10 cellular contexts compared by ENCODE assay signal in genomic region chr1:225767591-225768540, GRCh38. TPM values are rescaled to one million over a fixed set of nuclear protein-coding genes. Genes with fewer than 3 reads are reported as not detected.
DNase-seq lines count a peak whose midpoint lies in the region; ATAC-seq, FAIRE-seq and TF ChIP-seq lines count a peak whose summit lies in the region.
"Had no signal": no experiment of that assay in that cellular context is flagged by ENCODE, and none has a peak within 500 bp of the region (broad histone marks: within the 10 kb centered on the region; RNA-seq: fewer than 3 reads in every experiment).

No MANE protein-coding gene starts in this region.

- no peaks in the 10 kb centered on the region for H3K36me3 ChIP-seq in heart right ventricle
- no peaks in the 10 kb centered on the region for H3K36me3 ChIP-seq in skeletal muscle satellite cell (ENCODE audit: insufficient read depth, low read length)
- H3K36me3 ChIP-seq in effector memory CD4-positive, alpha-beta T cell (ENCODE audit: control insufficient read depth, insufficient read depth, low read length): no peaks in the 10 kb centered on the region
- H3K36me3 ChIP-seq: neutrophil had no signal

- peak overlapping the region; percentile 76 for H3K4me2 ChIP-seq in skeletal muscle satellite cell (ENCODE audit: low read length)

- H3K9me3 ChIP-seq in heart right ventricle (no peaks in the 10 kb centered on the region), skeletal muscle satellite cell (replicated peaks; ENCODE audit: low read length) (no peaks in the 10 kb centered on the region)
- H3K9me3 ChIP-seq in effector memory CD4-positive, alpha-beta T cell (ENCODE audit: control insufficient read depth, low read length): no peaks in the 10 kb centered on the region
- H3K9me3 ChIP-seq: neutrophil had no signal

- peak overlapping the region; percentile 46 to 89 (median 77) for H3K27ac ChIP-seq in heart right ventricle
- H3K27ac ChIP-seq in effector memory CD4-positive, alpha-beta T cell (ENCODE audit: insufficient read depth, low read length, poor library complexity, severe bottlenecking): no peak overlapping the region
- H3K27ac ChIP-seq: neutrophil had no signal

- intact Hi-C loops in heart right ventricle (cut with DNase I): loop anchor here in 5 of 10 donors (2.0 to 10.0 kb wide), 5 partner anchors 73 to 283 kb away; partner anchors contain the start of gene ENAH (in 1 of the 5)

- ATAC-seq in heart right ventricle: peak; percentile 49 to 72 (median 67)

- H3K4me1 ChIP-seq in heart right ventricle (peaks cover 27 to 94% (median 72%) of the 10 kb centered on the region in 9 donors), skeletal muscle satellite cell (ENCODE audit: control insufficient read depth, insufficient read depth, low read length) (peaks cover 57% of the 10 kb centered on the region)
- H3K4me1 ChIP-seq in effector memory CD4-positive, alpha-beta T cell (ENCODE audit: control insufficient read depth, insufficient read depth, low read length, poor library complexity, severe bottlenecking): no peaks in the 10 kb centered on the region

- 49 to 51% methylated on average over 17 of the region's 17 CpGs for WGBS in heart right ventricle, 2 donors

- no peak for FAIRE-seq in RCC 7860 (lab: Jason Lieb, UNC)
- FAIRE-seq: H54 had no signal

- no peak for TF ChIP-seq CTCF in heart right ventricle (IDR thresholded peaks at IDR 0.05)

- DNase-seq in HT1080 (ENCODE audit: low read depth): peak; percentile 32
- DNase-seq in RCC 7860 (ENCODE audit: low spot score): peak; percentile 68
- DNase-seq in heart right ventricle: peak; percentile 79 to 82
- no peak for DNase-seq in NCI-H345 (lab: John Stamatoyannopoulos, UW)
- no peak for DNase-seq in GF-D8 (lab: John Stamatoyannopoulos, UW)
- DNase-seq in effector memory CD4-positive, alpha-beta T cell: no peak
- DNase-seq in NCI-H187 treated with DMSO at 0.1 percent for 48 hours (lab: John Stamatoyannopoulos, UW): no peak

- H3K27me3 ChIP-seq in heart right ventricle (no peaks in the 10 kb centered on the region), skeletal muscle satellite cell (ENCODE audit: control insufficient read depth, insufficient read depth, low read length) (no peaks in the 10 kb centered on the region)
- no peaks in the 10 kb centered on the region for H3K27me3 ChIP-seq in effector memory CD4-positive, alpha-beta T cell (replicated peaks; ENCODE audit: control insufficient read depth, insufficient read depth, low read length, poor library complexity, severe bottlenecking)
- H3K27me3 ChIP-seq: neutrophil had no signal

- no peak overlapping the region for H3K4me3 ChIP-seq in heart right ventricle
- H3K4me3 ChIP-seq in skeletal muscle satellite cell (ENCODE audit: low read length): peak overlapping the region; percentile 44
- H3K4me3 ChIP-seq in effector memory CD4-positive, alpha-beta T cell (ENCODE audit: insufficient read depth, low read depth, low read length, poor library complexity, severe bottlenecking): no peak overlapping the region

- peak overlapping the region; percentile 60 for H3K9ac ChIP-seq in skeletal muscle satellite cell (ENCODE audit: low read depth, low read length)

RNA-seq across cellular contexts. Expression of gene SRP9, which starts 9.8 kb away (rescaled TPM):
- total RNA-seq in HT1080 (2014; rRNA removed; shearing (Covaris generic)): 217 and 241 TPM in 2 replicates
- polyA plus RNA-seq in HT1080 (2015; cell fraction: cytosol; rRNA removed): 421 and 485 TPM in 2 replicates
- polyA plus RNA-seq in HT1080 (2015; cell fraction: nucleus; rRNA removed): 190 and 212 TPM in 2 replicates
- 100 to 1,000 TPM; 165 to 199 (median 175) TPM for total RNA-seq in heart right ventricle
- 100 to 1,000 TPM; 121 to 153 TPM for polyA plus RNA-seq in heart right ventricle
- total RNA-seq in skeletal muscle satellite cell (2012; rRNA removed): 202 and 253 TPM in 2 replicates

RNA-seq across cellular contexts. Expression of gene EPHX1, which starts 42.1 kb away (rescaled TPM):
- 8.4 and 17.7 TPM in 2 replicates for total RNA-seq in HT1080 (2014; rRNA removed; shearing (Covaris generic))
- 19.5 and 22.7 TPM in 2 replicates for polyA plus RNA-seq in HT1080 (2015; cell fraction: cytosol; rRNA removed)
- 27.4 and 41.4 TPM in 2 replicates for polyA plus RNA-seq in HT1080 (2015; cell fraction: nucleus; rRNA removed)
- 10 to 100 TPM; 34.9 to 80.8 (median 48.4) TPM for total RNA-seq in heart right ventricle
- 10 to 100 TPM; 31.5 to 38.2 TPM for polyA plus RNA-seq in heart right ventricle
- total RNA-seq in skeletal muscle satellite cell (2012; rRNA removed): 16.4 and 33.5 TPM in 2 replicates

Comparison
In these comparisons a context has a peak if more than half of its experiments do, and no peak if none do; other contexts are left out.
1. DNase-seq: peak in HT1080 (single experiment), RCC 7860 (single experiment) and heart right ventricle (2 of 2); none in NCI-H345 (single experiment), GF-D8 (single experiment), effector memory CD4-positive, alpha-beta T cell (0 of 3) and NCI-H187 treated with DMSO at 0.1 percent for 48 hours (single experiment).